ENCODE assay signal across 1 cellular context in genomic region chr6:41449399-41450245, GRCh38.
TF ChIP-seq lines count a peak whose summit lies in the region.

No MANE protein-coding gene starts in this region.

TF ChIP-seq in GM23338, 12 proteins besides CTCF, POLR2A, EP300 and RAD21 (continued from another document):
- TF ChIP-seq ZNF462 (CRISPR knock-in tag; IDR thresholded peaks at IDR 0.05) = no peak
